Comparison of ENCODE assay signal across 19 cellular contexts in genomic region chr9:133712221-133713100, GRCh38. TPM values are rescaled to one million over a fixed set of nuclear protein-coding genes. Genes with fewer than 3 reads are reported as not detected.
DNase-seq lines count a peak whose midpoint lies in the region; ATAC-seq and TF ChIP-seq lines count a peak whose summit lies in the region.
"Had no signal": no experiment of that assay in that cellular context is flagged by ENCODE, and none has a peak within 500 bp of the region (broad histone marks: within the 10 kb centered on the region; RNA-seq: fewer than 3 reads in every experiment).

No MANE protein-coding gene starts in this region.

- H3K4me1 Mint-ChIP-seq in glutamatergic neuron (ENCODE audit: low read depth, unreplicated experiment): peaks cover 18% of the 10 kb centered on the region

- peak overlapping the region in 6 of 11 experiments; percentile 13 to 73 (median 50); a peak in 5 of 22 replicates for H3K9ac ChIP-seq in BLaER1 treated with 17β-estradiol and CSF1 and Interleukin-3, amounts not matched to agents 10 nM and 100 nM
- no peak overlapping the region for H3K9ac ChIP-seq in IMR-90 (ENCODE audit: low read depth, low read length)

- 97% methylated on average over 3 of the region's 22 CpGs; no CpG with 5 or more reads in 1 of the 2 experiments for WGBS in IMR-90 (ENCODE audit: extremely low coverage in 2 of 2, insufficient read length in 1 of 2), 2 experiments
- WGBS in sigmoid colon, 2 donors: 84 to 86% methylated on average over 22 of the region's 22 CpGs

- peak overlapping the region; percentile 89 for H3K14ac ChIP-seq in IMR-90 (replicated peaks; ENCODE audit: low read depth, low read length)

- H3K9me3 Mint-ChIP-seq in glutamatergic neuron (ENCODE audit: unreplicated experiment): peaks cover 7% of the 10 kb centered on the region

- H3K4me1 ChIP-seq in BLaER1 treated with 17β-estradiol and CSF1 and Interleukin-3, amounts not matched to agents 10 nM and 100 nM: peaks cover 89 to 99% (median 99%) of the 10 kb centered on the region in 10 experiments
- H3K4me1 ChIP-seq in IMR-90 (ENCODE audit: control insufficient read depth, insufficient read depth, low read length) (peaks cover 30% of the 10 kb centered on the region), sigmoid colon (peaks cover 0 to 4% (median 0%) of the 10 kb centered on the region in 4 donors)

- TF ChIP-seq POLR2A in IMR-90 (IDR thresholded peaks at IDR 0.05; ENCODE audit: low read depth, low read length) (no peak), sigmoid colon (IDR thresholded peaks at IDR 0.05) (no peak)

- peak overlapping the region; percentile 11 for H2BK20ac ChIP-seq in IMR-90 (ENCODE audit: low read depth, low read length)

- BruUV-seq in IMR-90 (replicated peaks; lab: Mats Ljungman, UMichigan): no TSS peak

- POLR2A ChIA-PET in IMR-90 (lab: Charles Lee; ENCODE audit: unreplicated experiment): no interaction called here

- H4K91ac ChIP-seq in IMR-90 (ENCODE audit: insufficient read depth, low read depth, low read length): peak overlapping the region; percentile 98

- peaks cover 5% of the 10 kb centered on the region for H3K27me3 Mint-ChIP-seq in glutamatergic neuron (ENCODE audit: unreplicated experiment)

- H3K9me1 ChIP-seq in IMR-90 (ENCODE audit: insufficient read depth, low read length): peaks cover 8% of the 10 kb centered on the region

- H3K36me3 Mint-ChIP-seq in glutamatergic neuron (ENCODE audit: unreplicated experiment): no peaks in the 10 kb centered on the region

- H3K36me3 ChIP-seq in BLaER1 treated with 17β-estradiol and CSF1 and Interleukin-3, amounts not matched to agents 10 nM and 100 nM: no peaks in the 10 kb centered on the region
- no peaks in the 10 kb centered on the region for H3K36me3 ChIP-seq in IMR-90 (ENCODE audit: control insufficient read depth, insufficient read depth, low read length)
- H3K36me3 ChIP-seq in sigmoid colon: no peaks in the 10 kb centered on the region
- H3K36me3 ChIP-seq: vagina had no signal

- DNase-seq in IMR-90 (no peak), glutamatergic neuron (peak; percentile 8), sigmoid colon (peak; percentile 57), NCI-H1930 (lab: John Stamatoyannopoulos, UW) (no peak)
- DNase-seq: activated CD4-positive, alpha-beta T cell treated with anti-CD3 and anti-CD28 coated beads for 48 hours; activated CD8-positive, alpha-beta memory T cell treated with anti-CD3 and anti-CD28 coated beads, Interleukin-2, amount 50 U/mL, for 48 hours; activated naive CD4-positive, alpha-beta T cell treated with Interleukin-2 at 50 U/mL for 16 hours; cortex of kidney; foreskin fibroblast; NCI-H1417; NCI-H82; nucleus accumbens; stimulated activated CD4-positive, alpha-beta T cell treated with anti-CD3 and anti-CD28 coated beads, Interleukin-4, amount 100 ng/mL, for 1 hour had no signal

- no peak overlapping the region for H3K56ac ChIP-seq in IMR-90 (ENCODE audit: extremely low read depth, insufficient read depth, low read length)

- CTCF ChIA-PET in IMR-90 (lab: Yijun Ruan, JAX): no interaction called here

- H3K79me1 ChIP-seq in IMR-90 (ENCODE audit: low read depth in 1 of 2, low read length in 2 of 2): peaks cover 0 to 7% of the 10 kb centered on the region in 2 experiments; a peak in 2 of 4 replicates

- ATAC-seq in IMR-90 (ENCODE audit: low read depth): no peak
- no peak for ATAC-seq in GM21360 (IDR thresholded peaks at IDR 0.05; ENCODE audit: unreplicated experiment)
- no peak for ATAC-seq in GM19023 (IDR thresholded peaks at IDR 0.05; ENCODE audit: unreplicated experiment)

- no peaks in the 10 kb centered on the region for H3K9me3 ChIP-seq in BLaER1 treated with 17β-estradiol and CSF1 and Interleukin-3, amounts not matched to agents 10 nM and 100 nM (replicated peaks in 1 of 11)
- H3K9me3 ChIP-seq in IMR-90 (ENCODE audit: control insufficient read depth, insufficient read depth, low read length): no peaks in the 10 kb centered on the region
- H3K9me3 ChIP-seq in sigmoid colon: no peaks in the 10 kb centered on the region
- H3K9me3 ChIP-seq: vagina had no signal

- TF ChIP-seq CTCF in IMR-90 (conservative IDR thresholded peaks at IDR 0.05; ENCODE audit: low read depth, low read length): no peak
- no peak for TF ChIP-seq CTCF in glutamatergic neuron (IDR thresholded peaks at IDR 0.05; ENCODE audit: partially characterized antibody, unreplicated experiment)
- no peak for TF ChIP-seq CTCF in sigmoid colon (IDR thresholded peaks at IDR 0.05)

- intact Hi-C loops in IMR-90 (cut with micrococcal nuclease): no loop called here
- intact Hi-C loops in sigmoid colon (cut with DNase I): no loop called here

- peak overlapping the region; percentile 99 for H2AK9ac ChIP-seq in IMR-90 (replicated peaks; ENCODE audit: low read depth, low read length, poor library complexity)

- H4K5ac ChIP-seq in IMR-90 (ENCODE audit: low read depth, low read length): no peak overlapping the region

- H4K20me1 ChIP-seq in BLaER1 treated with 17β-estradiol and CSF1 and Interleukin-3, amounts not matched to agents 10 nM and 100 nM: no peaks in the 10 kb centered on the region; a peak in 1 of 22 replicates
- no peaks in the 10 kb centered on the region for H4K20me1 ChIP-seq in IMR-90 (ENCODE audit: insufficient read depth, low read length)

- no peak overlapping the region for H3K27ac Mint-ChIP-seq in glutamatergic neuron (ENCODE audit: unreplicated experiment)

- dilution Hi-C loops in IMR-90 (cut with HindIII; ENCODE audit: low sequenced_read_pairs, unreplicated experiment): no loop called here

- H3K23ac ChIP-seq in IMR-90 (ENCODE audit: low read depth, low read length): no peak overlapping the region

- H3K4me3 Mint-ChIP-seq in glutamatergic neuron (ENCODE audit: unreplicated experiment): no peak overlapping the region

- peak overlapping the region; percentile 99 for H3K4ac ChIP-seq in IMR-90 (ENCODE audit: low read depth, low read length)

- peaks cover 0 to 41% (median 0%) of the 10 kb centered on the region in 11 experiments; a peak in 5 of 22 replicates for H3K27me3 ChIP-seq in BLaER1 treated with 17β-estradiol and CSF1 and Interleukin-3, amounts not matched to agents 10 nM and 100 nM
- H3K27me3 ChIP-seq in IMR-90 (ENCODE audit: control insufficient read depth, insufficient read depth, low read length) (no peaks in the 10 kb centered on the region), sigmoid colon (no peaks in the 10 kb centered on the region)
- H3K27me3 ChIP-seq: vagina had no signal

- H3K18ac ChIP-seq in IMR-90 (ENCODE audit: low read depth, low read length): no peak overlapping the region; the same call in 1 of the 2 replicates

- H2BK5ac ChIP-seq in IMR-90 (ENCODE audit: low read depth, low read length, poor library complexity, severe bottlenecking): peak overlapping the region; percentile 90

- H2AFZ ChIP-seq in IMR-90 (replicated peaks; ENCODE audit: low read length, poor library complexity): peak overlapping the region; percentile 97
- H2AFZ ChIP-seq: PC-9 had no signal

- peak overlapping the region in 3 of 11 experiments; percentile 69 to 83 (median 80); a peak in 3 of 22 replicates for H3K27ac ChIP-seq in BLaER1 treated with 17β-estradiol and CSF1 and Interleukin-3, amounts not matched to agents 10 nM and 100 nM
- peak overlapping the region; percentile 87; the same call in 1 of the 2 replicates for H3K27ac ChIP-seq in IMR-90 (ENCODE audit: insufficient read depth, low read length)
- H3K27ac ChIP-seq in sigmoid colon: no peak overlapping the region
- H3K27ac ChIP-seq: C4-2B, PC-9, vagina had no signal

- H2BK15ac ChIP-seq in IMR-90 (ENCODE audit: low read depth, low read length): no peak overlapping the region

- TF ChIP-seq RAD21 in IMR-90 (IDR thresholded peaks at IDR 0.05; ENCODE audit: low read length): no peak

- H4K8ac ChIP-seq in IMR-90 (ENCODE audit: low read depth in 2 of 2, low read length in 2 of 2): peak overlapping the region; percentile 94 to 97; a peak in 3 of 4 replicates

- no peak for TF ChIP-seq EP300 in sigmoid colon (IDR thresholded peaks at IDR 0.05)

- no peak overlapping the region for H3K4me3 ChIP-seq in BLaER1 treated with 17β-estradiol and CSF1 and Interleukin-3, amounts not matched to agents 10 nM and 100 nM
- no peak overlapping the region for H3K4me3 ChIP-seq in IMR-90 (ENCODE audit: insufficient read depth, low read depth, low read length)
- no peak overlapping the region for H3K4me3 ChIP-seq in sigmoid colon
- H3K4me3 ChIP-seq: PC-9, vagina had no signal

- peak overlapping the region; percentile 65 for H2AK5ac ChIP-seq in IMR-90 (ENCODE audit: low read depth, low read length)

- peak overlapping the region; percentile 99 for H2BK120ac ChIP-seq in IMR-90 (ENCODE audit: low read depth, low read length)

- in situ Hi-C loops in IMR-90 (cut with MboI; ENCODE audit: low sequenced_read_pairs): no loop called here

- peak overlapping the region; percentile 78 to 100 (median 97) for H3K4me2 ChIP-seq in BLaER1 treated with 17β-estradiol and CSF1 and Interleukin-3, amounts not matched to agents 10 nM and 100 nM
- H3K4me2 ChIP-seq in IMR-90 (ENCODE audit: low read depth, low read length): no peak overlapping the region
- H3K4me2 ChIP-seq: PC-9 had no signal

TF ChIP-seq in IMR-90, 13 proteins besides CTCF, POLR2A, EP300 and RAD21:
- 0 out of 2 replicates have a peak, but pooled peaks have one; percentile 24 for TF ChIP-seq MAZ (IDR thresholded peaks at IDR 0.05; ENCODE audit: borderline replicate concordance, low read depth, low read length)
- TF ChIP-seq RCOR1 (IDR thresholded peaks at IDR 0.05; ENCODE audit: insufficient replicate concordance, low read length): no peak
- no peak for TF ChIP-seq CHD1 (IDR thresholded peaks at IDR 0.05; ENCODE audit: low read depth, low read length)

RNA-seq across cellular contexts. Expression of gene SARDH, which starts 25.7 kb away (rescaled TPM):
- total RNA-seq in IMR-90 (2012; rRNA removed): 4.7 and 5.0 TPM in 2 replicates
- 7.5 and 8.5 TPM in 2 replicates for polyA plus RNA-seq in IMR-90 (2012; rRNA removed)
- 5.0 and 8.3 TPM in 2 replicates for polyA plus RNA-seq in IMR-90 (2012; cell fraction: cytosol; rRNA removed)
- 9.2 and 23.8 TPM in 2 replicates for polyA plus RNA-seq in IMR-90 (2012; cell fraction: nucleus; rRNA removed; ENCODE audit: low replicate concordance)
- 2.0 TPM for total RNA-seq in glutamatergic neuron (ENCODE audit: unreplicated experiment)
- total RNA-seq in sigmoid colon: 1 to 10 TPM in 3 of 4 donors, under 1 TPM in 1; 0.49 to 3.0 (median 2.4) TPM
- 1 to 10 TPM in 1 of 3 donors, under 1 TPM in 1, not detected in 1; 0.60 to 2.1 TPM for polyA plus RNA-seq in sigmoid colon

Comparison
In these comparisons a context has a peak if more than half of its experiments do, and no peak if none do; other contexts are left out.
1. DNase-seq: peak in glutamatergic neuron (single experiment) and sigmoid colon (single experiment); none in IMR-90 (single experiment) and NCI-H1930 (0 of 2).